Comparison of ENCODE assay signal across 12 cellular contexts in genomic region chr4:140353836-140354235, GRCh38.
"Had no signal": no experiment of that assay in that cellular context is flagged by ENCODE, and none has a peak within 500 bp of the region (broad histone marks: within the 10 kb centered on the region; RNA-seq: fewer than 3 reads in every experiment).

No MANE protein-coding gene starts in this region.

- ATAC-seq: esophagus mucosa, left cardiac atrium, mucosa of descending colon, upper lobe of right lung, WTC11 had no signal

- H3K27me3 Mint-ChIP-seq: stimulated activated naive CD8-positive, alpha-beta T cell treated with anti-CD3 and anti-CD28 coated beads, Interleukin-15, Interleukin-2, amounts not matched to agents 100 ng/mL and 50 ng/mL, for 24 hours had no signal

- H3K27ac Mint-ChIP-seq: activated naive CD4-positive, alpha-beta T cell treated with anti-CD3 and anti-CD28 coated beads for 36 hours; nephron; stimulated activated naive CD8-positive, alpha-beta T cell treated with anti-CD3 and anti-CD28 coated beads, Interleukin-15, Interleukin-2, amounts not matched to agents 100 ng/mL and 50 ng/mL, for 24 hours; WTC11 had no signal

- H3K36me3 Mint-ChIP-seq: WTC11 had no signal

- DNase-seq: activated CD4-positive, alpha-beta T cell treated with anti-CD3 and anti-CD28 coated beads for 48 hours; activated CD8-positive, alpha-beta memory T cell treated with anti-CD3 and anti-CD28 coated beads for 24 hours; activated naive CD4-positive, alpha-beta T cell treated with anti-CD3 and anti-CD28 coated beads for 36 hours; left cardiac atrium; mucosa of descending colon; stimulated activated CD4-positive, alpha-beta T cell treated with anti-CD3 and anti-CD28 coated beads, Interleukin-2, amount 100 ng/mL, for 48 hours; testis; upper lobe of right lung had no signal

- H3K4me3 Mint-ChIP-seq: activated naive CD4-positive, alpha-beta T cell treated with anti-CD3 and anti-CD28 coated beads for 36 hours; nephron; stimulated activated naive CD8-positive, alpha-beta T cell treated with anti-CD3 and anti-CD28 coated beads, Interleukin-15, Interleukin-2, amounts not matched to agents 100 ng/mL and 50 ng/mL, for 24 hours; WTC11 had no signal

- H3K9me3 ChIP-seq: mucosa of descending colon, testis, upper lobe of right lung had no signal

- H3K9me3 Mint-ChIP-seq: activated naive CD4-positive, alpha-beta T cell treated with anti-CD3 and anti-CD28 coated beads for 36 hours; nephron; stimulated activated naive CD8-positive, alpha-beta T cell treated with anti-CD3 and anti-CD28 coated beads, Interleukin-15, Interleukin-2, amounts not matched to agents 100 ng/mL and 50 ng/mL, for 24 hours; WTC11 had no signal
